In the genomic region with DNA sequence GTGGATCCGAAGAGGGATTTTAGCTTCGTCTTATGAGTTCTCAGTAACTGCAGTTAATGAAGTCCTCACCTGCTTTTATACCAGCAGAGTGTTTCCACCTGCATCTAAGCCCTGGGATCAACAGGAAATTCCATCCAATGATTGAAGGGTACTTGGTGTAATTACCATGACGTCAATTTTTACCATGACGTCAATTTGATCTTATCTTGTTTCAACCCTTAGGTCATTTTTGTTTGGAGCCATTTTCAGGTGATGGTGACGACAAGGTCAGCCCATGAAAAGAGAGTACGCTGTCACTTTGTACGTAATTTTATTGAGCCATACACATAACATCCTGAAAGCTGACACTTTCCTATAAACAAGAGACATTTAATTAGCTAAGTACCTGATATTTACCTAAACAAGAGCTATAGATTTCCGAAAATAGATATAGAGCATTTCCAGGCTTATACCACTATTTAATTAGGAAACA, we compare ENCODE assay signal across 1 cellular context.
TF ChIP-seq lines count a peak whose summit lies in the region.

A gene (minus strand): TSS at position 51 of the 472 bp plus-strand sequence. CDS start 6,906 bp downstream, outside the sequence.

TF ChIP-seq in HEK293, 187 proteins besides CTCF, POLR2A, EP300 and RAD21 (continued from another document and continues in another):
- TF ChIP-seq, protein P1, sequence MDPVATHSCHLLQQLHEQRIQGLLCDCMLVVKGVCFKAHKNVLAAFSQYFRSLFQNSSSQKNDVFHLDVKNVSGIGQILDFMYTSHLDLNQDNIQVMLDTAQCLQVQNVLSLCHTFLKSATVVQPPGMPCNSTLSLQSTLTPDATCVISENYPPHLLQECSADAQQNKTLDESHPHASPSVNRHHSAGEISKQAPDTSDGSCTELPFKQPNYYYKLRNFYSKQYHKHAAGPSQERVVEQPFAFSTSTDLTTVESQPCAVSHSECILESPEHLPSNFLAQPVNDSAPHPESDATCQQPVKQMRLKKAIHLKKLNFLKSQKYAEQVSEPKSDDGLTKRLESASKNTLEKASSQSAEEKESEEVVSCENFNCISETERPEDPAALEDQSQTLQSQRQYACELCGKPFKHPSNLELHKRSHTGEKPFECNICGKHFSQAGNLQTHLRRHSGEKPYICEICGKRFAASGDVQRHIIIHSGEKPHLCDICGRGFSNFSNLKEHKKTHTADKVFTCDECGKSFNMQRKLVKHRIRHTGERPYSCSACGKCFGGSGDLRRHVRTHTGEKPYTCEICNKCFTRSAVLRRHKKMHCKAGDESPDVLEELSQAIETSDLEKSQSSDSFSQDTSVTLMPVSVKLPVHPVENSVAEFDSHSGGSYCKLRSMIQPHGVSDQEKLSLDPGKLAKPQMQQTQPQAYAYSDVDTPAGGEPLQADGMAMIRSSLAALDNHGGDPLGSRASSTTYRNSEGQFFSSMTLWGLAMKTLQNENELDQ (tag by site-specific recombination; IDR thresholded peaks at IDR 0.05; ENCODE audit: low read depth) = no peak
- peak; percentile 89; the same call in 1 of the 2 replicates for TF ChIP-seq ZNF10 (tag by site-specific recombination; IDR thresholded peaks at IDR 0.05)
- TF ChIP-seq ZXDB (tag by site-specific recombination; IDR thresholded peaks at IDR 0.05) = 0 out of 2 replicates have a peak, but pooled peaks have one; percentile 49
- TF ChIP-seq, protein P2, sequence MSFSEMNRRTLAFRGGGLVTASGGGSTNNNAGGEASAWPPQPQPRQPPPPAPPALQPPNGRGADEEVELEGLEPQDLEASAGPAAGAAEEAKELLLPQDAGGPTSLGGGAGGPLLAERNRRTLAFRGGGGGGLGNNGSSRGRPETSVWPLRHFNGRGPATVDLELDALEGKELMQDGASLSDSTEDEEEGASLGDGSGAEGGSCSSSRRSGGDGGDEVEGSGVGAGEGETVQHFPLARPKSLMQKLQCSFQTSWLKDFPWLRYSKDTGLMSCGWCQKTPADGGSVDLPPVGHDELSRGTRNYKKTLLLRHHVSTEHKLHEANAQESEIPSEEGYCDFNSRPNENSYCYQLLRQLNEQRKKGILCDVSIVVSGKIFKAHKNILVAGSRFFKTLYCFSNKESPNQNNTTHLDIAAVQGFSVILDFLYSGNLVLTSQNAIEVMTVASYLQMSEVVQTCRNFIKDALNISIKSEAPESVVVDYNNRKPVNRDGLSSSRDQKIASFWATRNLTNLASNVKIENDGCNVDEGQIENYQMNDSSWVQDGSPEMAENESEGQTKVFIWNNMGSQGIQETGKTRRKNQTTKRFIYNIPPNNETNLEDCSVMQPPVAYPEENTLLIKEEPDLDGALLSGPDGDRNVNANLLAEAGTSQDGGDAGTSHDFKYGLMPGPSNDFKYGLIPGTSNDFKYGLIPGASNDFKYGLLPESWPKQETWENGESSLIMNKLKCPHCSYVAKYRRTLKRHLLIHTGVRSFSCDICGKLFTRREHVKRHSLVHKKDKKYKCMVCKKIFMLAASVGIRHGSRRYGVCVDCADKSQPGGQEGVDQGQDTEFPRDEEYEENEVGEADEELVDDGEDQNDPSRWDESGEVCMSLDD (tag by site-specific recombination; IDR thresholded peaks at IDR 0.05) = no peak
- TF ChIP-seq, protein P3, sequence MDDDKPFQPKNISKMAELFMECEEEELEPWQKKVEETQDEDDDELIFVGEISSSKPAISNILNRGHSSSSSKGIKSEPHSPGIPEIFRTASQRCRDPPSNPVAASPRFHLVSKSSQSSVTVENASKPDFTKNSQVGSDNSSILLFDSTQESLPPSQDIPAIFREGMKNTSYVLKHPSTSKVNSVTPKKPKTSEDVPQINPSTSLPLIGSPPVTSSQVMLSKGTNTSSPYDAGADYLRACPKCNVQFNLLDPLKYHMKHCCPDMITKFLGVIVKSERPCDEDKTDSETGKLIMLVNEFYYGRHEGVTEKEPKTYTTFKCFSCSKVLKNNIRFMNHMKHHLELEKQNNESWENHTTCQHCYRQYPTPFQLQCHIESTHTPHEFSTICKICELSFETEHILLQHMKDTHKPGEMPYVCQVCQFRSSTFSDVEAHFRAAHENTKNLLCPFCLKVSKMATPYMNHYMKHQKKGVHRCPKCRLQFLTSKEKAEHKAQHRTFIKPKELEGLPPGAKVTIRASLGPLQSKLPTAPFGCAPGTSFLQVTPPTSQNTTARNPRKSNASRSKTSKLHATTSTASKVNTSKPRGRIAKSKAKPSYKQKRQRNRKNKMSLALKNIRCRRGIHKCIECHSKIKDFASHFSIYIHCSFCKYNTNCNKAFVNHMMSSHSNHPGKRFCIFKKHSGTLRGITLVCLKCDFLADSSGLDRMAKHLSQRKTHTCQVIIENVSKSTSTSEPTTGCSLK (tag by site-specific recombination; IDR thresholded peaks at IDR 0.05) = no peak
- TF ChIP-seq ZNF433 (tag by site-specific recombination; IDR thresholded peaks at IDR 0.05; ENCODE audit: low read depth) = no peak
- no peak for TF ChIP-seq ZNF37A (tag by site-specific recombination; IDR thresholded peaks at IDR 0.05)
- TF ChIP-seq ZNF558 (tag by site-specific recombination; IDR thresholded peaks at IDR 0.05) = no peak
- TF ChIP-seq KLF1 (tag by site-specific recombination; IDR thresholded peaks at IDR 0.05) = no peak
- TF ChIP-seq TCF7L2 (IDR thresholded peaks at IDR 0.05; ENCODE audit: borderline replicate concordance, low read depth, low read length) = no peak
- TF ChIP-seq, protein P4, sequence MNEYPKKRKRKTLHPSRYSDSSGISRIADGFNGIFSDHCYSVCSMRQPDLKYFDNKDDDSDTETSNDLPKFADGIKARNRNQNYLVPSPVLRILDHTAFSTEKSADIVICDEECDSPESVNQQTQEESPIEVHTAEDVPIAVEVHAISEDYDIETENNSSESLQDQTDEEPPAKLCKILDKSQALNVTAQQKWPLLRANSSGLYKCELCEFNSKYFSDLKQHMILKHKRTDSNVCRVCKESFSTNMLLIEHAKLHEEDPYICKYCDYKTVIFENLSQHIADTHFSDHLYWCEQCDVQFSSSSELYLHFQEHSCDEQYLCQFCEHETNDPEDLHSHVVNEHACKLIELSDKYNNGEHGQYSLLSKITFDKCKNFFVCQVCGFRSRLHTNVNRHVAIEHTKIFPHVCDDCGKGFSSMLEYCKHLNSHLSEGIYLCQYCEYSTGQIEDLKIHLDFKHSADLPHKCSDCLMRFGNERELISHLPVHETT (tag by site-specific recombination; IDR thresholded peaks at IDR 0.05) = peak; percentile 96
- no peak for TF ChIP-seq ZNF561 (tag by site-specific recombination; IDR thresholded peaks at IDR 0.05; ENCODE audit: borderline replicate concordance)
- TF ChIP-seq, protein P5, sequence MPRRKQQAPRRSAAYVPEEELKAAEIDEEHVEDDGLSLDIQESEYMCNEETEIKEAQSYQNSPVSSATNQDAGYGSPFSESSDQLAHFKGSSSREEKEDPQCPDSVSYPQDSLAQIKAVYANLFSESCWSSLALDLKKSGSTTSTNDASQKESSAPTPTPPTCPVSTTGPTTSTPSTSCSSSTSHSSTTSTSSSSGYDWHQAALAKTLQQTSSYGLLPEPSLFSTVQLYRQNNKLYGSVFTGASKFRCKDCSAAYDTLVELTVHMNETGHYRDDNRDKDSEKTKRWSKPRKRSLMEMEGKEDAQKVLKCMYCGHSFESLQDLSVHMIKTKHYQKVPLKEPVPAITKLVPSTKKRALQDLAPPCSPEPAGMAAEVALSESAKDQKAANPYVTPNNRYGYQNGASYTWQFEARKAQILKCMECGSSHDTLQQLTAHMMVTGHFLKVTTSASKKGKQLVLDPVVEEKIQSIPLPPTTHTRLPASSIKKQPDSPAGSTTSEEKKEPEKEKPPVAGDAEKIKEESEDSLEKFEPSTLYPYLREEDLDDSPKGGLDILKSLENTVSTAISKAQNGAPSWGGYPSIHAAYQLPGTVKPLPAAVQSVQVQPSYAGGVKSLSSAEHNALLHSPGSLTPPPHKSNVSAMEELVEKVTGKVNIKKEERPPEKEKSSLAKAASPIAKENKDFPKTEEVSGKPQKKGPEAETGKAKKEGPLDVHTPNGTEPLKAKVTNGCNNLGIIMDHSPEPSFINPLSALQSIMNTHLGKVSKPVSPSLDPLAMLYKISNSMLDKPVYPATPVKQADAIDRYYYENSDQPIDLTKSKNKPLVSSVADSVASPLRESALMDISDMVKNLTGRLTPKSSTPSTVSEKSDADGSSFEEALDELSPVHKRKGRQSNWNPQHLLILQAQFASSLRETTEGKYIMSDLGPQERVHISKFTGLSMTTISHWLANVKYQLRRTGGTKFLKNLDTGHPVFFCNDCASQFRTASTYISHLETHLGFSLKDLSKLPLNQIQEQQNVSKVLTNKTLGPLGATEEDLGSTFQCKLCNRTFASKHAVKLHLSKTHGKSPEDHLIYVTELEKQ (tag by site-specific recombination; IDR thresholded peaks at IDR 0.05; ENCODE audit: borderline replicate concordance) = peak; percentile 95
- no peak for TF ChIP-seq ZSCAN30 (tag by site-specific recombination; IDR thresholded peaks at IDR 0.05)
- no peak for TF ChIP-seq ZNF155 (tag by site-specific recombination; IDR thresholded peaks at IDR 0.05)
- TF ChIP-seq, protein P6, sequence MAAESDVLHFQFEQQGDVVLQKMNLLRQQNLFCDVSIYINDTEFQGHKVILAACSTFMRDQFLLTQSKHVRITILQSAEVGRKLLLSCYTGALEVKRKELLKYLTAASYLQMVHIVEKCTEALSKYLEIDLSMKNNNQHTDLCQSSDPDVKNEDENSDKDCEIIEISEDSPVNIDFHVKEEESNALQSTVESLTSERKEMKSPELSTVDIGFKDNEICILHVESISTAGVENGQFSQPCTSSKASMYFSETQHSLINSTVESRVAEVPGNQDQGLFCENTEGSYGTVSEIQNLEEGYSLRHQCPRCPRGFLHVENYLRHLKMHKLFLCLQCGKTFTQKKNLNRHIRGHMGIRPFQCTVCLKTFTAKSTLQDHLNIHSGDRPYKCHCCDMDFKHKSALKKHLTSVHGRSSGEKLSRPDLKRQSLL (tag by site-specific recombination; IDR thresholded peaks at IDR 0.05) = no peak
- no peak for TF ChIP-seq ZNF660 (tag by site-specific recombination; IDR thresholded peaks at IDR 0.05)
- TF ChIP-seq ZNF350 (tag by site-specific recombination; IDR thresholded peaks at IDR 0.05) = no peak
- no peak for TF ChIP-seq KLF16 (tag by site-specific recombination; IDR thresholded peaks at IDR 0.05)
- TF ChIP-seq, protein P7, sequence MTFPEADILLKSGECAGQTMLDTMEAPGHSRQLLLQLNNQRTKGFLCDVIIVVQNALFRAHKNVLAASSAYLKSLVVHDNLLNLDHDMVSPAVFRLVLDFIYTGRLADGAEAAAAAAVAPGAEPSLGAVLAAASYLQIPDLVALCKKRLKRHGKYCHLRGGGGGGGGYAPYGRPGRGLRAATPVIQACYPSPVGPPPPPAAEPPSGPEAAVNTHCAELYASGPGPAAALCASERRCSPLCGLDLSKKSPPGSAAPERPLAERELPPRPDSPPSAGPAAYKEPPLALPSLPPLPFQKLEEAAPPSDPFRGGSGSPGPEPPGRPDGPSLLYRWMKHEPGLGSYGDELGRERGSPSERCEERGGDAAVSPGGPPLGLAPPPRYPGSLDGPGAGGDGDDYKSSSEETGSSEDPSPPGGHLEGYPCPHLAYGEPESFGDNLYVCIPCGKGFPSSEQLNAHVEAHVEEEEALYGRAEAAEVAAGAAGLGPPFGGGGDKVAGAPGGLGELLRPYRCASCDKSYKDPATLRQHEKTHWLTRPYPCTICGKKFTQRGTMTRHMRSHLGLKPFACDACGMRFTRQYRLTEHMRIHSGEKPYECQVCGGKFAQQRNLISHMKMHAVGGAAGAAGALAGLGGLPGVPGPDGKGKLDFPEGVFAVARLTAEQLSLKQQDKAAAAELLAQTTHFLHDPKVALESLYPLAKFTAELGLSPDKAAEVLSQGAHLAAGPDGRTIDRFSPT (tag by site-specific recombination; IDR thresholded peaks at IDR 0.05) = peak; percentile 55; the same call in 1 of the 2 replicates
- TF ChIP-seq GLIS2 (tag by site-specific recombination; IDR thresholded peaks at IDR 0.05) = no peak
- TF ChIP-seq, protein P8, sequence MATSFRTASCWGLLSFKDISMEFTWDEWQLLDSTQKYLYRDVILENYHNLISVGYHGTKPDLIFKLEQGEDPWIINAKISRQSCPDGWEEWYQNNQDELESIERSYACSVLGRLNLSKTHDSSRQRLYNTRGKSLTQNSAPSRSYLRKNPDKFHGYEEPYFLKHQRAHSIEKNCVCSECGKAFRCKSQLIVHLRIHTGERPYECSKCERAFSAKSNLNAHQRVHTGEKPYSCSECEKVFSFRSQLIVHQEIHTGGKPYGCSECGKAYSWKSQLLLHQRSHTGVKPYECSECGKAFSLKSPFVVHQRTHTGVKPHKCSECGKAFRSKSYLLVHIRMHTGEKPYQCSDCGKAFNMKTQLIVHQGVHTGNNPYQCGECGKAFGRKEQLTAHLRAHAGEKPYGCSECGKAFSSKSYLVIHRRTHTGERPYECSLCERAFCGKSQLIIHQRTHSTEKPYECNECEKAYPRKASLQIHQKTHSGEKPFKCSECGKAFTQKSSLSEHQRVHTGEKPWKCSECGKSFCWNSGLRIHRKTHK (tag by site-specific recombination; IDR thresholded peaks at IDR 0.05) = no peak
- TF ChIP-seq, protein P9, sequence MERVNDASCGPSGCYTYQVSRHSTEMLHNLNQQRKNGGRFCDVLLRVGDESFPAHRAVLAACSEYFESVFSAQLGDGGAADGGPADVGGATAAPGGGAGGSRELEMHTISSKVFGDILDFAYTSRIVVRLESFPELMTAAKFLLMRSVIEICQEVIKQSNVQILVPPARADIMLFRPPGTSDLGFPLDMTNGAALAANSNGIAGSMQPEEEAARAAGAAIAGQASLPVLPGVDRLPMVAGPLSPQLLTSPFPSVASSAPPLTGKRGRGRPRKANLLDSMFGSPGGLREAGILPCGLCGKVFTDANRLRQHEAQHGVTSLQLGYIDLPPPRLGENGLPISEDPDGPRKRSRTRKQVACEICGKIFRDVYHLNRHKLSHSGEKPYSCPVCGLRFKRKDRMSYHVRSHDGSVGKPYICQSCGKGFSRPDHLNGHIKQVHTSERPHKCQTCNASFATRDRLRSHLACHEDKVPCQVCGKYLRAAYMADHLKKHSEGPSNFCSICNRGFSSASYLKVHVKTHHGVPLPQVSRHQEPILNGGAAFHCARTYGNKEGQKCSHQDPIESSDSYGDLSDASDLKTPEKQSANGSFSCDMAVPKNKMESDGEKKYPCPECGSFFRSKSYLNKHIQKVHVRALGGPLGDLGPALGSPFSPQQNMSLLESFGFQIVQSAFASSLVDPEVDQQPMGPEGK (tag by site-specific recombination; IDR thresholded peaks at IDR 0.05) = no peak
- peak; percentile 99 for TF ChIP-seq ZNF629 (tag by site-specific recombination; IDR thresholded peaks at IDR 0.05)
